10 cellular contexts compared by ENCODE assay signal in genomic region chr9:512555-513272, GRCh38.
"Had no signal": no experiment of that assay in that cellular context is flagged by ENCODE, and none has a peak within 500 bp of the region (broad histone marks: within the 10 kb centered on the region; RNA-seq: fewer than 3 reads in every experiment).

No MANE protein-coding gene starts in this region.

- ATAC-seq: activated CD4-positive, CD25-positive, alpha-beta regulatory T cell treated with anti-CD3 and anti-CD28 coated beads, Interleukin-2, amount 50 U/mL, for 24 hours had no signal

- H3K27ac Mint-ChIP-seq: activated naive CD8-positive, alpha-beta T cell treated with anti-CD3 and anti-CD28 coated beads for 36 hours; activated T-cell treated with anti-CD3 and anti-CD28 coated beads, Interleukin-2, amount 50 U/mL, for 24 hours; endodermal cell had no signal

- H3K27me3 Mint-ChIP-seq: activated naive CD8-positive, alpha-beta T cell treated with anti-CD3 and anti-CD28 coated beads for 36 hours; activated T-cell treated with anti-CD3 and anti-CD28 coated beads, Interleukin-2, amount 50 U/mL, for 24 hours had no signal

- H3K4me3 Mint-ChIP-seq: activated naive CD8-positive, alpha-beta T cell treated with anti-CD3 and anti-CD28 coated beads for 36 hours; activated T-cell treated with anti-CD3 and anti-CD28 coated beads, Interleukin-2, amount 50 U/mL, for 24 hours; endodermal cell had no signal

- DNase-seq: activated effector memory CD4-positive, alpha-beta T cell treated with anti-CD3 and anti-CD28 coated beads, Interleukin-2, amount 50 U/mL, for 16 hours; activated naive CD8-positive, alpha-beta T cell treated with anti-CD3 and anti-CD28 coated beads for 36 hours; activated T-cell treated with anti-CD3 and anti-CD28 coated beads, Interleukin-2, amount 50 U/mL, for 24 hours; endodermal cell; erythroblast; mammary epithelial cell; stimulated activated CD4-positive, alpha-beta T cell treated with anti-CD3 and anti-CD28 coated beads, Interleukin-12 subunit alpha, Interleukin-12 subunit beta, amount 100 ng/mL, for 4 hours; stimulated activated naive CD4-positive, alpha-beta T cell treated with Interleukin-2 at 50 U/mL for 16 hours; upper lobe of left lung had no signal
